Comparison of ENCODE assay signal across 12 cellular contexts in genomic region chr3:172546628-172547214, GRCh38. TPM values are rescaled to one million over a fixed set of nuclear protein-coding genes. Genes with fewer than 3 reads are reported as not detected.
DNase-seq lines count a peak whose midpoint lies in the region; ATAC-seq and TF ChIP-seq lines count a peak whose summit lies in the region.
"Had no signal": no experiment of that assay in that cellular context is flagged by ENCODE, and none has a peak within 500 bp of the region (broad histone marks: within the 10 kb centered on the region; RNA-seq: fewer than 3 reads in every experiment).

No MANE protein-coding gene starts in this region.

- no peak for DNase-seq in T-helper 2 cell treated with Interferon-gamma antibody and Interleukin-4, amounts not matched to agents 5 μg/mL and 100 μg/mL, for 36 hours (ENCODE audit: low spot score)
- no peak for DNase-seq in T-helper 2 cell
- no peak for DNase-seq in activated naive CD8-positive, alpha-beta T cell treated with anti-CD3 and anti-CD28 coated beads, Interleukin-2, amount 10 ng/mL, durations not matched to agents 7 days and 5 days
- DNase-seq in hepatocyte (ENCODE audit: low spot score) = no peak
- DNase-seq in DMS 273 treated with DMSO at 0.1 percent for 48 hours (lab: John Stamatoyannopoulos, UW) = no peak
- DNase-seq in islet precursor cell = no peak
- DNase-seq: NCI-H2171; stimulated activated CD4-positive, alpha-beta T cell treated with anti-CD3 and anti-CD28 coated beads, Interleukin-15, amount 100 ng/mL, for 24 hours; tibial artery had no signal

- H3K9me2 ChIP-seq in hepatocyte (replicated peaks; ENCODE audit: insufficient read depth) = no peaks in the 10 kb centered on the region

- TF ChIP-seq CTCF in hepatocyte (IDR thresholded peaks at IDR 0.05; ENCODE audit: poor library complexity) = no peak

- H3K9me3 ChIP-seq in skeletal muscle tissue (ENCODE audit: control insufficient read depth in 3 of 3, low read length in 3 of 3) (no peaks in the 10 kb centered on the region), hepatocyte (ENCODE audit: low read depth) (no peaks in the 10 kb centered on the region)
- H3K9me3 ChIP-seq: A549, tibial artery had no signal

- POLR2A ChIA-PET in activated naive CD8-positive, alpha-beta T cell treated with anti-CD3 and anti-CD28 coated beads, Interleukin-2, amount 10 ng/mL, durations not matched to agents 7 days and 5 days (lab: Charles Lee) = interaction anchor here (0.7 to 2.9 kb wide), 7 partner anchors 16 to 36 kb away, joined by 3 to 14 read pairs (median 4); partner anchors contain the start of gene TNFSF10

- no peaks in the 10 kb centered on the region for H4K20me1 ChIP-seq in hepatocyte (ENCODE audit: insufficient read depth, poor library complexity, severe bottlenecking)

- H3K4me1 ChIP-seq in skeletal muscle tissue (ENCODE audit: control insufficient read depth in 3 of 3, insufficient read depth in 3 of 3, low read length in 3 of 3) (peaks cover 0 to 2% (median 0%) of the 10 kb centered on the region in 3 donors), hepatocyte (ENCODE audit: insufficient read depth) (peaks cover 6% of the 10 kb centered on the region)

- H3K36me3 ChIP-seq in skeletal muscle tissue (ENCODE audit: control insufficient read depth in 3 of 3, insufficient read depth in 3 of 3, low read length in 3 of 3) (no peaks in the 10 kb centered on the region), hepatocyte (replicated peaks; ENCODE audit: insufficient read depth, low read depth) (no peaks in the 10 kb centered on the region)
- H3K36me3 ChIP-seq: tibial artery had no signal

- peak overlapping the region; percentile 54 for H3K4me3 Mint-ChIP-seq in T-helper 2 cell treated with Interferon-gamma antibody and Interleukin-4, amounts not matched to agents 5 μg/mL and 100 μg/mL, for 36 hours
- H3K4me3 Mint-ChIP-seq in activated naive CD8-positive, alpha-beta T cell treated with anti-CD3 and anti-CD28 coated beads, Interleukin-2, amount 10 ng/mL, durations not matched to agents 7 days and 5 days = peak overlapping the region; percentile 59

- H3K4me1 Mint-ChIP-seq in T-helper 2 cell treated with Interferon-gamma antibody and Interleukin-4, amounts not matched to agents 5 μg/mL and 100 μg/mL, for 36 hours (ENCODE audit: low read depth) = peaks cover 51% of the 10 kb centered on the region
- peaks cover 48% of the 10 kb centered on the region for H3K4me1 Mint-ChIP-seq in activated naive CD8-positive, alpha-beta T cell treated with anti-CD3 and anti-CD28 coated beads, Interleukin-2, amount 10 ng/mL, durations not matched to agents 7 days and 5 days

- H3K36me3 Mint-ChIP-seq in T-helper 2 cell treated with Interferon-gamma antibody and Interleukin-4, amounts not matched to agents 5 μg/mL and 100 μg/mL, for 36 hours (ENCODE audit: low read depth) = peaks cover 3% of the 10 kb centered on the region
- H3K36me3 Mint-ChIP-seq in activated naive CD8-positive, alpha-beta T cell treated with anti-CD3 and anti-CD28 coated beads, Interleukin-2, amount 10 ng/mL, durations not matched to agents 7 days and 5 days = peaks cover 16% of the 10 kb centered on the region

- H3K27me3 Mint-ChIP-seq in T-helper 2 cell treated with Interferon-gamma antibody and Interleukin-4, amounts not matched to agents 5 μg/mL and 100 μg/mL, for 36 hours (ENCODE audit: low read depth) = no peaks in the 10 kb centered on the region
- no peaks in the 10 kb centered on the region for H3K27me3 Mint-ChIP-seq in activated naive CD8-positive, alpha-beta T cell treated with anti-CD3 and anti-CD28 coated beads, Interleukin-2, amount 10 ng/mL, durations not matched to agents 7 days and 5 days

- peak; percentile 59 for ATAC-seq in HG03175 (IDR thresholded peaks at IDR 0.05; ENCODE audit: unreplicated experiment)
- no peak for ATAC-seq in activated naive CD8-positive, alpha-beta T cell treated with anti-CD3 and anti-CD28 coated beads, Interleukin-2, amount 10 ng/mL, durations not matched to agents 7 days and 5 days (ENCODE audit: low read depth)
- ATAC-seq: A549 had no signal

- H3K27me3 ChIP-seq in skeletal muscle tissue (ENCODE audit: control insufficient read depth in 3 of 3, insufficient read depth in 3 of 3, low read length in 3 of 3) (no peaks in the 10 kb centered on the region), hepatocyte (no peaks in the 10 kb centered on the region)
- H3K27me3 ChIP-seq: tibial artery had no signal

- H3K27ac Mint-ChIP-seq in T-helper 2 cell treated with Interferon-gamma antibody and Interleukin-4, amounts not matched to agents 5 μg/mL and 100 μg/mL, for 36 hours = peak overlapping the region; percentile 48
- peak overlapping the region; percentile 92 for H3K27ac Mint-ChIP-seq in activated naive CD8-positive, alpha-beta T cell treated with anti-CD3 and anti-CD28 coated beads, Interleukin-2, amount 10 ng/mL, durations not matched to agents 7 days and 5 days

- H3K4me3 ChIP-seq in skeletal muscle tissue (ENCODE audit: low read length in 3 of 3) = no peak overlapping the region
- H3K4me3 ChIP-seq in hepatocyte = no peak overlapping the region
- H3K4me3 ChIP-seq: A549, tibial artery had no signal

- H3K9me3 Mint-ChIP-seq in T-helper 2 cell treated with Interferon-gamma antibody and Interleukin-4, amounts not matched to agents 5 μg/mL and 100 μg/mL, for 36 hours = peaks cover 3% of the 10 kb centered on the region
- peaks cover 5% of the 10 kb centered on the region for H3K9me3 Mint-ChIP-seq in activated naive CD8-positive, alpha-beta T cell treated with anti-CD3 and anti-CD28 coated beads, Interleukin-2, amount 10 ng/mL, durations not matched to agents 7 days and 5 days

- no peak overlapping the region for H2AFZ ChIP-seq in hepatocyte

- H3K4me2 ChIP-seq in hepatocyte = no peak overlapping the region
- H3K4me2 ChIP-seq: A549 had no signal

- peak overlapping the region; percentile 1 for H3K27ac ChIP-seq in skeletal muscle tissue (ENCODE audit: low read depth, low read length)
- H3K27ac ChIP-seq in hepatocyte = no peak overlapping the region
- H3K27ac ChIP-seq: tibial artery had no signal

- no peak overlapping the region for H3K9ac ChIP-seq in skeletal muscle tissue (ENCODE audit: low read depth in 1 of 3, low read length in 3 of 3)

- H3K79me2 ChIP-seq in hepatocyte = no peaks in the 10 kb centered on the region

RNA-seq across cellular contexts. Expression of gene TNFSF10, which starts 23.5 kb away (rescaled TPM):
- 100 to 1,000 TPM; 151 to 159 TPM for total RNA-seq in activated naive CD8-positive, alpha-beta T cell treated with anti-CD3 and anti-CD28 coated beads, Interleukin-2, amount 10 ng/mL, durations not matched to agents 7 days and 5 days
- total RNA-seq in skeletal muscle tissue (9.9 TPM), hepatocyte (21.3 and 21.9 TPM in 2 replicates)
- polyA plus RNA-seq in hepatocyte = 12.7 and 13.0 TPM in 2 replicates
